In the genomic region with DNA sequence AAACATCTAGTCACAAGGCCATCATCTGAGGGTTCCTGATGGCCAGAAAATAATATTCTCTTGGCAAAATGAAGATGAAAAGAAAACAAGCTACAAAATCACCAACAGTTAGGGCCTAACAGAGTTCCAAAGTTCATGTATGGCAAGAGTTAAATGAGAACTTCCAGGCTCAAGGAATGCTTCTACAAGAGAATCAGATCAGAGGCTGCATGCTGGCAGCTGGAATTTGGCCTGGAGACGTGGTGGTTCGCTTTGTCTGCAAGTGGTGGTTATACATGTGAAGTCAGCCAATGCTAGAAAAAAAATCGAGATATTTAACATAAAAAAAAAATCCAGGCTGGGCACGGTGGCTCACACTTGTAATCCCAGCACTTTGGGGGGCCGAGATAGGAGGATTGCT, we compare ENCODE assay signal across 1 cellular context.
TF ChIP-seq lines count a peak whose summit lies in the region.

No MANE protein-coding gene starts in this region.

TF ChIP-seq in HepG2, 621 proteins besides CTCF, POLR2A, EP300 and RAD21:
- no peak for TF ChIP-seq NPAS2 (CRISPR knock-in tag; IDR thresholded peaks at IDR 0.05; ENCODE audit: borderline replicate concordance)
- no peak for TF ChIP-seq ZNF143 (CRISPR knock-in tag; IDR thresholded peaks at IDR 0.05)
- TF ChIP-seq NBN (conservative IDR thresholded peaks at IDR 0.05): no peak
- no peak for TF ChIP-seq ZNF572 (CRISPR knock-in tag; IDR thresholded peaks at IDR 0.05)
- no peak for TF ChIP-seq MYNN (CRISPR knock-in tag; IDR thresholded peaks at IDR 0.05; ENCODE audit: low read depth)
- TF ChIP-seq ZMAT3 (CRISPR knock-in tag; conservative IDR thresholded peaks at IDR 0.05): no peak
- TF ChIP-seq ZNF652 (CRISPR knock-in tag; IDR thresholded peaks at IDR 0.05; ENCODE audit: borderline replicate concordance, low read depth): peak; percentile 66; the same call in 1 of the 2 replicates
- no peak for TF ChIP-seq KMT2B (CRISPR knock-in tag; IDR thresholded peaks at IDR 0.05)
- TF ChIP-seq ZNF333 (CRISPR knock-in tag; IDR thresholded peaks at IDR 0.05; ENCODE audit: borderline replicate concordance): no peak
- no peak for TF ChIP-seq NFIC (IDR thresholded peaks at IDR 0.05; ENCODE audit: low read length)
- no peak for TF ChIP-seq ZNF362 (CRISPR knock-in tag; IDR thresholded peaks at IDR 0.05; ENCODE audit: borderline replicate concordance)
- TF ChIP-seq, protein P1, sequence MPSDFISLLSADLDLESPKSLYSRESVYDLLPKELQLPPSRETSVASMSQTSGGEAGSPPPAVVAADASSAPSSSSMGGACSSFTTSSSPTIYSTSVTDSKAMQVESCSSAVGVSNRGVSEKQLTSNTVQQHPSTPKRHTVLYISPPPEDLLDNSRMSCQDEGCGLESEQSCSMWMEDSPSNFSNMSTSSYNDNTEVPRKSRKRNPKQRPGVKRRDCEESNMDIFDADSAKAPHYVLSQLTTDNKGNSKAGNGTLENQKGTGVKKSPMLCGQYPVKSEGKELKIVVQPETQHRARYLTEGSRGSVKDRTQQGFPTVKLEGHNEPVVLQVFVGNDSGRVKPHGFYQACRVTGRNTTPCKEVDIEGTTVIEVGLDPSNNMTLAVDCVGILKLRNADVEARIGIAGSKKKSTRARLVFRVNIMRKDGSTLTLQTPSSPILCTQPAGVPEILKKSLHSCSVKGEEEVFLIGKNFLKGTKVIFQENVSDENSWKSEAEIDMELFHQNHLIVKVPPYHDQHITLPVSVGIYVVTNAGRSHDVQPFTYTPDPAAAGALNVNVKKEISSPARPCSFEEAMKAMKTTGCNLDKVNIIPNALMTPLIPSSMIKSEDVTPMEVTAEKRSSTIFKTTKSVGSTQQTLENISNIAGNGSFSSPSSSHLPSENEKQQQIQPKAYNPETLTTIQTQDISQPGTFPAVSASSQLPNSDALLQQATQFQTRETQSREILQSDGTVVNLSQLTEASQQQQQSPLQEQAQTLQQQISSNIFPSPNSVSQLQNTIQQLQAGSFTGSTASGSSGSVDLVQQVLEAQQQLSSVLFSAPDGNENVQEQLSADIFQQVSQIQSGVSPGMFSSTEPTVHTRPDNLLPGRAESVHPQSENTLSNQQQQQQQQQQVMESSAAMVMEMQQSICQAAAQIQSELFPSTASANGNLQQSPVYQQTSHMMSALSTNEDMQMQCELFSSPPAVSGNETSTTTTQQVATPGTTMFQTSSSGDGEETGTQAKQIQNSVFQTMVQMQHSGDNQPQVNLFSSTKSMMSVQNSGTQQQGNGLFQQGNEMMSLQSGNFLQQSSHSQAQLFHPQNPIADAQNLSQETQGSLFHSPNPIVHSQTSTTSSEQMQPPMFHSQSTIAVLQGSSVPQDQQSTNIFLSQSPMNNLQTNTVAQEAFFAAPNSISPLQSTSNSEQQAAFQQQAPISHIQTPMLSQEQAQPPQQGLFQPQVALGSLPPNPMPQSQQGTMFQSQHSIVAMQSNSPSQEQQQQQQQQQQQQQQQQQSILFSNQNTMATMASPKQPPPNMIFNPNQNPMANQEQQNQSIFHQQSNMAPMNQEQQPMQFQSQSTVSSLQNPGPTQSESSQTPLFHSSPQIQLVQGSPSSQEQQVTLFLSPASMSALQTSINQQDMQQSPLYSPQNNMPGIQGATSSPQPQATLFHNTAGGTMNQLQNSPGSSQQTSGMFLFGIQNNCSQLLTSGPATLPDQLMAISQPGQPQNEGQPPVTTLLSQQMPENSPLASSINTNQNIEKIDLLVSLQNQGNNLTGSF (CRISPR knock-in tag; IDR thresholded peaks at IDR 0.05): no peak
- no peak for TF ChIP-seq ARID3A (IDR thresholded peaks at IDR 0.05; ENCODE audit: low read depth, low read length)
- TF ChIP-seq HNF4G (IDR thresholded peaks at IDR 0.05; ENCODE audit: borderline replicate concordance, low read depth, low read length): no peak
- TF ChIP-seq HNF4G (CRISPR knock-in tag; IDR thresholded peaks at IDR 0.05; ENCODE audit: borderline replicate concordance, low read depth): no peak
- 0 out of 2 replicates have a peak, but pooled peaks have one; percentile 26 for TF ChIP-seq POLR2G (IDR thresholded peaks at IDR 0.05; ENCODE audit: low read depth, low read length)
- TF ChIP-seq RXRA (CRISPR knock-in tag; IDR thresholded peaks at IDR 0.05): no peak
- TF ChIP-seq PRDM4 (CRISPR knock-in tag; IDR thresholded peaks at IDR 0.05; ENCODE audit: borderline replicate concordance): no peak
- TF ChIP-seq ARNTL (CRISPR knock-in tag; IDR thresholded peaks at IDR 0.05): no peak
- no peak for TF ChIP-seq NFE2L1 (CRISPR knock-in tag; IDR thresholded peaks at IDR 0.05; ENCODE audit: borderline replicate concordance)
- peak; percentile 52 for TF ChIP-seq HNF4A (CRISPR knock-in tag; IDR thresholded peaks at IDR 0.05)
- no peak for TF ChIP-seq ZNF788 (CRISPR knock-in tag; IDR thresholded peaks at IDR 0.05; ENCODE audit: borderline replicate concordance)
- no peak for TF ChIP-seq CCDC6 (CRISPR knock-in tag; IDR thresholded peaks at IDR 0.05)
- TF ChIP-seq ADNP (CRISPR knock-in tag; IDR thresholded peaks at IDR 0.05): no peak
- TF ChIP-seq PPARG (CRISPR knock-in tag; conservative IDR thresholded peaks at IDR 0.05): no peak
- 0 out of 2 replicates have a peak, but pooled peaks have one; percentile 28 for TF ChIP-seq MYPOP (CRISPR knock-in tag; IDR thresholded peaks at IDR 0.05)
- 0 out of 2 replicates have a peak, but pooled peaks have one; percentile 53 for TF ChIP-seq RBFOX2 (IDR thresholded peaks at IDR 0.05; ENCODE audit: low read depth, low read length)
- no peak for TF ChIP-seq GTF3A (CRISPR knock-in tag; conservative IDR thresholded peaks at IDR 0.05)
- no peak for TF ChIP-seq DRAP1 (CRISPR knock-in tag; IDR thresholded peaks at IDR 0.05)
- no peak for TF ChIP-seq NAIF1 (CRISPR knock-in tag; IDR thresholded peaks at IDR 0.05; ENCODE audit: borderline replicate concordance)
